Comparison of ENCODE assay signal across 23 cellular contexts in the genomic region with DNA sequence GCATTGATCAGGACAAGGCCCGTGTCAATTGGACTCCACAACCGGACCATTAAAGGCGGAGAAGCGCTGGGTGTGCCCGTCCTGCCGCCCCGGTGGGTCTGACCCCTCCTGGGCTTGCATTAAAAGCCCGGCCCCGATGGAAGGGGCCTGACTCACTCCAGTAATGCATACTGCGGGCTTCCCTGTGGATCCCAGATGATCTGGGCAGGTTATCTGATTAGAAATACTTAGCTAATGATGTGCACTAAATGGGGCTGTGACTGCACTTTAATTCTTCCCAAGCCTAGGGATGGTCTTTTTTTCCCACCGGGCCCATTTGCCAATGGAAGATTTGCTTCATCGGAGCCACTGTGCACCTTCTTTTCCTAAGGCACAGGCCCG.
"Had no signal": no experiment of that assay in that cellular context is flagged by ENCODE, and none has a peak within 500 bp of the region (broad histone marks: within the 10 kb centered on the region; RNA-seq: fewer than 3 reads in every experiment).

No MANE protein-coding gene starts in this region.

- H3K4me3 ChIP-seq: body of pancreas, MG63, SJCRH30 had no signal

- H3K27me3 ChIP-seq: body of pancreas, MG63, SJCRH30 had no signal

- H3K36me3 ChIP-seq: MG63, SJCRH30 had no signal

- H3K9me3 ChIP-seq: body of pancreas, MG63, SJCRH30 had no signal

- H3K27ac ChIP-seq: body of pancreas, SJCRH30 had no signal

- H3K4me1 ChIP-seq: body of pancreas, SJCRH30 had no signal

- DNase-seq: activated B cell treated with CpG ODN at 0.5 μM for 24 hours; activated CD4-positive, alpha-beta T cell treated with anti-CD3 and anti-CD28 coated beads for 1 hour; activated CD4-positive, alpha-beta T cell treated with anti-CD3 and anti-CD28 coated beads, Interleukin-2, amount 10 ng/mL, durations not matched to agents 24 days and 14 days; activated CD4-positive, alpha-beta T cell treated with anti-CD3 and anti-CD28 coated beads, Interleukin-2, amount 50 U/mL, for 48 hours; activated CD8-positive, alpha-beta memory T cell treated with anti-CD3 and anti-CD28 coated beads, Interleukin-2, amount 10 ng/mL, durations not matched to agents 7 days and 5 days; activated effector memory CD4-positive, alpha-beta T cell treated with Interleukin-2 at 50 U/mL for 16 hours; activated naive CD4-positive, alpha-beta T cell; activated T-cell treated with anti-CD3 and anti-CD28 coated beads, Interleukin-2, amount 50 U/mL, for 24 hours; aorta; body of pancreas; MG63; MV-4-11; NCI-H1092 treated with DMSO at 0.1 percent for 48 hours; NCI-H1417 treated with DMSO at 0.1 percent for 48 hours; NCI-H187 treated with DMSO at 0.1 percent for 48 hours; NCI-H2081 treated with DMSO at 0.1 percent for 48 hours; NCI-H524 treated with DMSO at 0.1 percent for 48 hours; NCI-H774; NK-92 treated with Interleukin-12 subunit alpha and Interleukin-12 subunit beta, amount 100 ng/mL, for 24 hours; OCI-M1; Right ventricle myocardium superior; RPMI8226; SJCRH30 had no signal
